Comparison of ENCODE assay signal across 14 cellular contexts in the genomic region with DNA sequence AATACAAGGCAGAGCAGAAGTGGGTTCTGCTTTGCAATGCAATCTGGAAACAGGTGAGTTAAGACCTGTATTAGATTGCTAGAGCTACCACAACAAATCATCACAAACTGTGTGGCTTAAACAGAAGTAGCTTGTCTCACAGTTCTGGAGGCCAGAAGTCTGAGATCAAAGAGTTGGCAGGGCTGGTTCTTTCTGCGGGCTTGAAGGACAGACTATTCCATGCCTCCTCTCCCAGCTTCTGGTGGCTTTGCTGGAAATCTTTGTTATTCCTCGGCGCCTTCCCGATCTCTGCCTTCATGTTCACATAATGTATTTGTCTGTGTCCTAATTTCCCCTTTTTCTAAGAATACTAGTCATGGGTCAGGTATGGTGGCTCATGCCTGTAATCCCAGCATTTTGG. TPM values are rescaled to one million over a fixed set of nuclear protein-coding genes. Genes with fewer than 3 reads are reported as not detected.
A peak's percentile ranks its signal among the peaks of the same experiment; 100 is the strongest.
DNase-seq lines count a peak whose midpoint lies in the region; ATAC-seq and TF ChIP-seq lines count a peak whose summit lies in the region.
"Had no signal": no experiment of that assay in that cellular context is flagged by ENCODE, and none has a peak within 500 bp of the region (broad histone marks: within the 10 kb centered on the region; RNA-seq: fewer than 3 reads in every experiment).

No MANE protein-coding gene starts in this region.

- no peaks in the 10 kb centered on the region for H3K27me3 ChIP-seq in psoas muscle (ENCODE audit: insufficient read depth in 3 of 3, low read length in 2 of 3)

- POLR2A ChIA-PET in WTC11 (lab: Charles Lee) = no interaction called here

- peaks cover 11% of the 10 kb centered on the region for H3K4me1 ChIP-seq in psoas muscle

- H3K27ac Mint-ChIP-seq in WTC11 = 0 out of 2 replicates have a peak overlapping the region, but pooled peaks have one; percentile 42
- H3K27ac Mint-ChIP-seq: B cell; CD4-positive, alpha-beta T cell; HFFc6 had no signal

- CTCF ChIA-PET in WTC11 (lab: Charles Lee) = no interaction called here

- DNase-seq in WTC11 (ENCODE audit: low spot score) (no peak), caudate nucleus (lab: John Stamatoyannopoulos, UW) (no peak), psoas muscle (no peak), substantia nigra (lab: John Stamatoyannopoulos, UW) (no peak), GM20000 (ENCODE audit: low spot score) (no peak)
- DNase-seq: CD4-positive, alpha-beta T cell; DMS79; HCEC 1CT; HFFc6 had no signal

- peak overlapping the region; percentile 10 for H3K4me3 ChIP-seq in psoas muscle
- H3K4me3 ChIP-seq: GM12878 had no signal

- peaks cover 4 to 47% of the 10 kb centered on the region in 2 donors for H3K36me3 ChIP-seq in psoas muscle (ENCODE audit: insufficient read depth in 1 of 2, low read depth in 1 of 2)

- H3K36me3 Mint-ChIP-seq in WTC11 = peaks cover 51% of the 10 kb centered on the region

- ATAC-seq in WTC11 (no peak), psoas muscle (peak in 2 of 4 donors; percentile 25 to 29), HG02642 (IDR thresholded peaks at IDR 0.05; ENCODE audit: poor library complexity, unreplicated experiment) (no peak), GM18873 (IDR thresholded peaks at IDR 0.05; ENCODE audit: low FRiP score, unreplicated experiment) (no peak)
- ATAC-seq: GM12878 had no signal

- H3K27ac ChIP-seq in caudate nucleus (ENCODE audit: low read depth, low read length) (peak overlapping the region; percentile 53), psoas muscle (peak overlapping the region; percentile 93), substantia nigra (ENCODE audit: low read depth, low read length, poor library complexity, severe bottlenecking) (peak overlapping the region; percentile 74)
- H3K27ac ChIP-seq: HL-60 had no signal

- H3K27me3 Mint-ChIP-seq in WTC11 (ENCODE audit: low read depth) = no peaks in the 10 kb centered on the region
- H3K27me3 Mint-ChIP-seq: B cell; CD4-positive, alpha-beta T cell had no signal

- no peaks in the 10 kb centered on the region for H3K4me1 Mint-ChIP-seq in WTC11

- H3K9me3 ChIP-seq in psoas muscle = no peaks in the 10 kb centered on the region

- TF ChIP-seq CTCF in WTC11 (IDR thresholded peaks at IDR 0.05) = no peak
- TF ChIP-seq CTCF in psoas muscle (IDR thresholded peaks at IDR 0.05) = no peak
- no peak for TF ChIP-seq CTCF in GM20000 (IDR thresholded peaks at IDR 0.05; ENCODE audit: extremely low read depth, missing control alignments)

- H3K4me3 Mint-ChIP-seq in WTC11 = no peak overlapping the region
- H3K4me3 Mint-ChIP-seq: B cell; CD4-positive, alpha-beta T cell; HFFc6 had no signal

- WGBS in psoas muscle, 3 donors = 72 to 90% (median 76%) methylated on average over 4 of the region's 4 CpGs

- intact Hi-C loops in psoas muscle (cut with DNase I) = no loop called here

- H3K9me3 Mint-ChIP-seq in WTC11 = no peaks in the 10 kb centered on the region
- H3K9me3 Mint-ChIP-seq: CD4-positive, alpha-beta T cell; HFFc6 had no signal

TF ChIP-seq in WTC11, 78 proteins besides CTCF, POLR2A, EP300 and RAD21:
- no peak for TF ChIP-seq ZNF219 (CRISPR knock-in tag; IDR thresholded peaks at IDR 0.05; ENCODE audit: borderline replicate concordance)
- TF ChIP-seq, protein P1, sequence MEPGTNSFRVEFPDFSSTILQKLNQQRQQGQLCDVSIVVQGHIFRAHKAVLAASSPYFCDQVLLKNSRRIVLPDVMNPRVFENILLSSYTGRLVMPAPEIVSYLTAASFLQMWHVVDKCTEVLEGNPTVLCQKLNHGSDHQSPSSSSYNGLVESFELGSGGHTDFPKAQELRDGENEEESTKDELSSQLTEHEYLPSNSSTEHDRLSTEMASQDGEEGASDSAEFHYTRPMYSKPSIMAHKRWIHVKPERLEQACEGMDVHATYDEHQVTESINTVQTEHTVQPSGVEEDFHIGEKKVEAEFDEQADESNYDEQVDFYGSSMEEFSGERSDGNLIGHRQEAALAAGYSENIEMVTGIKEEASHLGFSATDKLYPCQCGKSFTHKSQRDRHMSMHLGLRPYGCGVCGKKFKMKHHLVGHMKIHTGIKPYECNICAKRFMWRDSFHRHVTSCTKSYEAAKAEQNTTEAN (CRISPR knock-in tag; IDR thresholded peaks at IDR 0.05) = no peak
- TF ChIP-seq, protein P2, sequence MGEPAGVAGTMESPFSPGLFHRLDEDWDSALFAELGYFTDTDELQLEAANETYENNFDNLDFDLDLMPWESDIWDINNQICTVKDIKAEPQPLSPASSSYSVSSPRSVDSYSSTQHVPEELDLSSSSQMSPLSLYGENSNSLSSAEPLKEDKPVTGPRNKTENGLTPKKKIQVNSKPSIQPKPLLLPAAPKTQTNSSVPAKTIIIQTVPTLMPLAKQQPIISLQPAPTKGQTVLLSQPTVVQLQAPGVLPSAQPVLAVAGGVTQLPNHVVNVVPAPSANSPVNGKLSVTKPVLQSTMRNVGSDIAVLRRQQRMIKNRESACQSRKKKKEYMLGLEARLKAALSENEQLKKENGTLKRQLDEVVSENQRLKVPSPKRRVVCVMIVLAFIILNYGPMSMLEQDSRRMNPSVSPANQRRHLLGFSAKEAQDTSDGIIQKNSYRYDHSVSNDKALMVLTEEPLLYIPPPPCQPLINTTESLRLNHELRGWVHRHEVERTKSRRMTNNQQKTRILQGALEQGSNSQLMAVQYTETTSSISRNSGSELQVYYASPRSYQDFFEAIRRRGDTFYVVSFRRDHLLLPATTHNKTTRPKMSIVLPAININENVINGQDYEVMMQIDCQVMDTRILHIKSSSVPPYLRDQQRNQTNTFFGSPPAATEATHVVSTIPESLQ (CRISPR knock-in tag; IDR thresholded peaks at IDR 0.05) = no peak
- TF ChIP-seq, protein P3, sequence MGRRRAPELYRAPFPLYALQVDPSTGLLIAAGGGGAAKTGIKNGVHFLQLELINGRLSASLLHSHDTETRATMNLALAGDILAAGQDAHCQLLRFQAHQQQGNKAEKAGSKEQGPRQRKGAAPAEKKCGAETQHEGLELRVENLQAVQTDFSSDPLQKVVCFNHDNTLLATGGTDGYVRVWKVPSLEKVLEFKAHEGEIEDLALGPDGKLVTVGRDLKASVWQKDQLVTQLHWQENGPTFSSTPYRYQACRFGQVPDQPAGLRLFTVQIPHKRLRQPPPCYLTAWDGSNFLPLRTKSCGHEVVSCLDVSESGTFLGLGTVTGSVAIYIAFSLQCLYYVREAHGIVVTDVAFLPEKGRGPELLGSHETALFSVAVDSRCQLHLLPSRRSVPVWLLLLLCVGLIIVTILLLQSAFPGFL (CRISPR knock-in tag; IDR thresholded peaks at IDR 0.05; ENCODE audit: borderline replicate concordance) = no peak
- TF ChIP-seq ATF1 (CRISPR knock-in tag; IDR thresholded peaks at IDR 0.05) = no peak
- TF ChIP-seq, protein P4, sequence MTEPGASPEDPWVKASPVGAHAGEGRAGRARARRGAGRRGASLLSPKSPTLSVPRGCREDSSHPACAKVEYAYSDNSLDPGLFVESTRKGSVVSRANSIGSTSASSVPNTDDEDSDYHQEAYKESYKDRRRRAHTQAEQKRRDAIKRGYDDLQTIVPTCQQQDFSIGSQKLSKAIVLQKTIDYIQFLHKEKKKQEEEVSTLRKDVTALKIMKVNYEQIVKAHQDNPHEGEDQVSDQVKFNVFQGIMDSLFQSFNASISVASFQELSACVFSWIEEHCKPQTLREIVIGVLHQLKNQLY (CRISPR knock-in tag; IDR thresholded peaks at IDR 0.05) = no peak
- TF ChIP-seq, protein P5, sequence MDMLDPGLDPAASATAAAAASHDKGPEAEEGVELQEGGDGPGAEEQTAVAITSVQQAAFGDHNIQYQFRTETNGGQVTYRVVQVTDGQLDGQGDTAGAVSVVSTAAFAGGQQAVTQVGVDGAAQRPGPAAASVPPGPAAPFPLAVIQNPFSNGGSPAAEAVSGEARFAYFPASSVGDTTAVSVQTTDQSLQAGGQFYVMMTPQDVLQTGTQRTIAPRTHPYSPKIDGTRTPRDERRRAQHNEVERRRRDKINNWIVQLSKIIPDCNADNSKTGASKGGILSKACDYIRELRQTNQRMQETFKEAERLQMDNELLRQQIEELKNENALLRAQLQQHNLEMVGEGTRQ (CRISPR knock-in tag; IDR thresholded peaks at IDR 0.05) = no peak
- TF ChIP-seq CREM (CRISPR knock-in tag; IDR thresholded peaks at IDR 0.05) = no peak
- TF ChIP-seq GRHL2 (CRISPR knock-in tag; IDR thresholded peaks at IDR 0.05; ENCODE audit: insufficient replicate concordance, severe bottlenecking) = no peak
- no peak for TF ChIP-seq MXD4 (CRISPR knock-in tag; IDR thresholded peaks at IDR 0.05; ENCODE audit: borderline replicate concordance)

RNA-seq across cellular contexts. Expression of a gene that starts 58.4 kb away (rescaled TPM):
- total RNA-seq in WTC11 (2021) (41.3 to 47.9 TPM (median 45.6 TPM) in 3 replicates), psoas muscle (10 to 100 TPM; 10.5 to 14.3 (median 13.2) TPM)
- polyA plus RNA-seq in psoas muscle = 10 to 100 TPM in 1 of 3 donors, 1 to 10 TPM in 2; 6.3 to 10.1 (median 8.0) TPM
